Comparison of ENCODE assay signal across 10 cellular contexts in genomic region chr10:29725133-29725720, GRCh38.
DNase-seq lines count a peak whose midpoint lies in the region; ATAC-seq, FAIRE-seq and TF ChIP-seq lines count a peak whose summit lies in the region.
"Had no signal": no experiment of that assay in that cellular context is flagged by ENCODE, and none has a peak within 500 bp of the region (broad histone marks: within the 10 kb centered on the region; RNA-seq: fewer than 3 reads in every experiment).

No MANE protein-coding gene starts in this region.

- intact Hi-C loops in ascending aorta (cut with DNase I) = no loop called here

- TF ChIP-seq CTCF in ascending aorta (IDR thresholded peaks at IDR 0.05) (no peak), keratinocyte (optimal IDR thresholded peaks at IDR 0.05 in 1 of 3, IDR thresholded peaks at IDR 0.05 in 1 of 3, conservative IDR thresholded peaks at IDR 0.05 in 1 of 3; ENCODE audit: extremely low read depth in 1 of 3, insufficient read depth in 2 of 3, low read length in 3 of 3) (no peak), thoracic aorta (IDR thresholded peaks at IDR 0.05) (no peak)

- DNase-seq in HuH-7 (ENCODE audit: low spot score) (peak; percentile 45), ascending aorta (ENCODE audit: low spot score in 2 of 2) (no peak), keratinocyte (ENCODE audit: low read depth, low spot score) (no peak), thoracic aorta (ENCODE audit: low spot score) (no peak), NCI-H1694 treated with DMSO at 0.1 percent for 48 hours (lab: John Stamatoyannopoulos, UW) (no peak), NCI-H1417 treated with DMSO at 0.1 percent for 48 hours (lab: John Stamatoyannopoulos, UW) (no peak)
- DNase-seq in effector memory CD4-positive, alpha-beta T cell = no peak
- DNase-seq: activated gamma-delta T cell treated with Interleukin-2 at 50 U/mL for 16 hours, WERI-Rb-1 had no signal

- no peak overlapping the region for H3K4me2 ChIP-seq in keratinocyte (ENCODE audit: control insufficient read depth, extremely low read depth, insufficient read depth, low read depth, low read length)

- H3K27me3 ChIP-seq in ascending aorta (no peaks in the 10 kb centered on the region), keratinocyte (ENCODE audit: control insufficient read depth, extremely low read depth, insufficient read depth, low read length) (no peaks in the 10 kb centered on the region), thoracic aorta (replicated peaks; ENCODE audit: insufficient read depth) (no peaks in the 10 kb centered on the region)
- no peaks in the 10 kb centered on the region for H3K27me3 ChIP-seq in effector memory CD4-positive, alpha-beta T cell (replicated peaks; ENCODE audit: control insufficient read depth, insufficient read depth, low read length, poor library complexity, severe bottlenecking)

- ATAC-seq in thoracic aorta (ENCODE audit: insufficient number of reproducible peaks, low FRiP score, low read depth) (no peak), GM18858 (IDR thresholded peaks at IDR 0.05; ENCODE audit: unreplicated experiment) (no peak)

- H3K36me3 ChIP-seq in ascending aorta (peaks cover 0 to 4% of the 10 kb centered on the region in 2 donors), keratinocyte (ENCODE audit: control insufficient read depth in 2 of 2, extremely low read depth in 1 of 2, insufficient read depth in 2 of 2, low read length in 2 of 2) (peaks cover 0 to 2% of the 10 kb centered on the region in 2 experiments), thoracic aorta (peaks cover 8% of the 10 kb centered on the region)
- H3K36me3 ChIP-seq in effector memory CD4-positive, alpha-beta T cell (ENCODE audit: control insufficient read depth, insufficient read depth, low read length) = no peaks in the 10 kb centered on the region
- H3K36me3 ChIP-seq: WERI-Rb-1 had no signal

- H2AFZ ChIP-seq in keratinocyte (ENCODE audit: control insufficient read depth, low read length) = no peak overlapping the region

- H3K9me3 ChIP-seq in ascending aorta (peaks cover 0 to under 1% of the 10 kb centered on the region in 2 donors), keratinocyte (ENCODE audit: control insufficient read depth, low read depth, low read length) (no peaks in the 10 kb centered on the region), thoracic aorta (peaks cover under 1% of the 10 kb centered on the region)
- H3K9me3 ChIP-seq in effector memory CD4-positive, alpha-beta T cell (ENCODE audit: control insufficient read depth, low read length) = no peaks in the 10 kb centered on the region

- dilution Hi-C loops in keratinocyte (cut with MboI; ENCODE audit: extremely low pct_ligation_motif_present, low sequenced_read_pairs) = no loop called here

- peak overlapping the region; percentile 57 to 60 for H3K27ac ChIP-seq in ascending aorta
- no peak overlapping the region for H3K27ac ChIP-seq in keratinocyte (ENCODE audit: control insufficient read depth, insufficient read depth, low read length)
- H3K27ac ChIP-seq in thoracic aorta = peak overlapping the region; percentile 64 to 74
- no peak overlapping the region for H3K27ac ChIP-seq in effector memory CD4-positive, alpha-beta T cell (ENCODE audit: insufficient read depth, low read length, poor library complexity, severe bottlenecking)
- H3K27ac ChIP-seq: WERI-Rb-1 had no signal

- peak; percentile 20 for FAIRE-seq in keratinocyte (lab: Jason Lieb, UNC)

- no peak overlapping the region for H3K9ac ChIP-seq in keratinocyte (ENCODE audit: control insufficient read depth, extremely low read depth, insufficient read depth, low read length)

- peaks cover 3% of the 10 kb centered on the region for H4K20me1 ChIP-seq in keratinocyte (ENCODE audit: control insufficient read depth, extremely low read depth, insufficient read depth, low read length)

- H3K9me1 ChIP-seq in keratinocyte (ENCODE audit: control insufficient read depth, extremely low read depth, insufficient read depth, low read length) = no peaks in the 10 kb centered on the region

- H3K4me3 ChIP-seq in ascending aorta (peak overlapping the region in 1 of 2 donors; percentile 23), keratinocyte (ENCODE audit: control insufficient read depth in 2 of 3, extremely low read depth in 1 of 3, insufficient read depth in 2 of 3, low read depth in 1 of 3, low read length in 3 of 3) (no peak overlapping the region), thoracic aorta (peak overlapping the region; percentile 48)
- no peak overlapping the region for H3K4me3 ChIP-seq in effector memory CD4-positive, alpha-beta T cell (ENCODE audit: insufficient read depth, low read depth, low read length, poor library complexity, severe bottlenecking)

- peaks cover 12 to 62% of the 10 kb centered on the region in 2 donors for H3K4me1 ChIP-seq in ascending aorta
- no peaks in the 10 kb centered on the region for H3K4me1 ChIP-seq in keratinocyte (ENCODE audit: control insufficient read depth, extremely low read depth, insufficient read depth, low read length)
- peaks cover 68 to 98% of the 10 kb centered on the region in 2 donors for H3K4me1 ChIP-seq in thoracic aorta (ENCODE audit: control insufficient read depth in 1 of 2, low read depth in 2 of 2)
- H3K4me1 ChIP-seq in effector memory CD4-positive, alpha-beta T cell (ENCODE audit: control insufficient read depth, insufficient read depth, low read length, poor library complexity, severe bottlenecking) = peaks cover 3% of the 10 kb centered on the region

- peaks cover 83% of the 10 kb centered on the region for H3K79me2 ChIP-seq in keratinocyte (ENCODE audit: control insufficient read depth, insufficient read depth, low read length)

Comparison
In these comparisons a context has a peak if more than half of its experiments do, and no peak if none do; other contexts are left out.
1. H3K27ac ChIP-seq: peak in ascending aorta (2 of 2) and thoracic aorta (2 of 2); none in keratinocyte (single experiment) and effector memory CD4-positive, alpha-beta T cell (single experiment).